1 cellular context compared by ENCODE assay signal in the genomic region with DNA sequence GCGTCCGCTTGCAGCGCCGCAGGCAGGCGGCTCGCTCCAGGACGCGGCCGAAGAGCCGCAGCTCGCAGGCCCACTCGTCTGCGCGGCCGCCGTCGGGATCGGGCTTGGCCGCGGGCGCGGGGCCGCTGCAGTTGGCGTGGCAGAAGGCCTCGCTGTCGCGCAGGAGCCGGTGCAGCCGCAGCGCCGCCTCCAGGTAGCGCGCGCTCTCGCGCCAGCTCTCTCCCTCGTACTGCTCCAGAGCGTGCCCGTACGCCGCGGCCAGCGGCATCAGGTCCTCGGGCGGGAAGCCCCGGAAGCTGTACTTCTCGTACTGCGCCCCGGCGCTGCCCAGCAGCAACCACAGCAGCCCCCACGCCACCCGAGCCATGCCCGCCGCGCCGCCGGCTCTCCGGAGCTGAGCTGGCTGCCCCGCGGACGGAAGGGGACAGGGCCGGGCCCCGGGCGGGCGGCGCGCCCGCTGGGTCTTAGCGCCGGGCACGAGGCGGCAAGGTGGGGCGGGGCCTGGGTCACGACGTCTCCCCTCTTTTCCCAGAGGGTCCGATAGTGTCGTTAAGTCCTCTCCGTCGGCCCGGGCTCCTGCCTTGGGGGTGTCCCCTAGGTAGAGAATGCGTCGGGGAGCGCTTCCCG.
TF ChIP-seq lines count a peak whose summit lies in the region.

A gene with protein sequence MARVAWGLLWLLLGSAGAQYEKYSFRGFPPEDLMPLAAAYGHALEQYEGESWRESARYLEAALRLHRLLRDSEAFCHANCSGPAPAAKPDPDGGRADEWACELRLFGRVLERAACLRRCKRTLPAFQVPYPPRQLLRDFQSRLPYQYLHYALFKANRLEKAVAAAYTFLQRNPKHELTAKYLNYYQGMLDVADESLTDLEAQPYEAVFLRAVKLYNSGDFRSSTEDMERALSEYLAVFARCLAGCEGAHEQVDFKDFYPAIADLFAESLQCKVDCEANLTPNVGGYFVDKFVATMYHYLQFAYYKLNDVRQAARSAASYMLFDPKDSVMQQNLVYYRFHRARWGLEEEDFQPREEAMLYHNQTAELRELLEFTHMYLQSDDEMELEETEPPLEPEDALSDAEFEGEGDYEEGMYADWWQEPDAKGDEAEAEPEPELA (minus strand): TSS at position 401 of the 627 bp plus-strand sequence. CDS start 34 bp downstream, at position 367.

TF ChIP-seq in GM12878, 131 proteins besides CTCF, POLR2A, EP300 and RAD21 (continued from another document and continues in another):
- TF ChIP-seq, protein P1, sequence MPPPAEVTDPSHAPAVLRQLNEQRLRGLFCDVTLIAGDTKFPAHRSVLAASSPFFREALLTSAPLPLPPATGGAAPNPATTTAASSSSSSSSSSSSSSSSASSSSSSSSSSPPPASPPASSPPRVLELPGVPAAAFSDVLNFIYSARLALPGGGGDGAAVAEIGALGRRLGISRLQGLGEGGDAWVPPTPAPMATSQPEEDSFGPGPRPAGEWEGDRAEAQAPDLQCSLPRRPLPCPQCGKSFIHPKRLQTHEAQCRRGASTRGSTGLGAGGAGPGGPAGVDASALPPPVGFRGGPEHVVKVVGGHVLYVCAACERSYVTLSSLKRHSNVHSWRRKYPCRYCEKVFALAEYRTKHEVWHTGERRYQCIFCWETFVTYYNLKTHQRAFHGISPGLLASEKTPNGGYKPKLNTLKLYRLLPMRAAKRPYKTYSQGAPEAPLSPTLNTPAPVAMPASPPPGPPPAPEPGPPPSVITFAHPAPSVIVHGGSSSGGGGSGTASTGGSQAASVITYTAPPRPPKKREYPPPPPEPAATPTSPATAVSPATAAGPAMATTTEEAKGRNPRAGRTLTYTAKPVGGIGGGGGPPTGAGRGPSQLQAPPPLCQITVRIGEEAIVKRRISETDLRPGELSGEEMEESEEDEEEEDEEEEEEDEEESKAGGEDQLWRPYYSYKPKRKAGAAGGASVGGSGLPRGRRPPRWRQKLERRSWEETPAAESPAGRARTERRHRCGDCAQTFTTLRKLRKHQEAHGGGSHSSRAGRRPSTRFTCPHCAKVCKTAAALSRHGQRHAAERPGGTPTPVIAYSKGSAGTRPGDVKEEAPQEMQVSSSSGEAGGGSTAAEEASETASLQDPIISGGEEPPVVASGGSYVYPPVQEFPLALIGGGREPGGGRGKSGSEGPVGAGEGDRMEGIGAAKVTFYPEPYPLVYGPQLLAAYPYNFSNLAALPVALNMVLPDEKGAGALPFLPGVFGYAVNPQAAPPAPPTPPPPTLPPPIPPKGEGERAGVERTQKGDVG (CRISPR knock-in tag; IDR thresholded peaks at IDR 0.05) = no peak
- no peak for TF ChIP-seq ZNF622 (IDR thresholded peaks at IDR 0.05)
- TF ChIP-seq SPI1 (IDR thresholded peaks at IDR 0.05; ENCODE audit: borderline replicate concordance, insufficient read depth, low read depth, low read length) = no peak
- no peak for TF ChIP-seq IRF4 (IDR thresholded peaks at IDR 0.05; ENCODE audit: low read depth, low read length)
- TF ChIP-seq SUZ12 (IDR thresholded peaks at IDR 0.05; ENCODE audit: unreplicated experiment) = no peak
- TF ChIP-seq SMAD5 (IDR thresholded peaks at IDR 0.05; ENCODE audit: low read depth) = no peak; the same call in 1 of the 2 replicates
- TF ChIP-seq ZNF24 (IDR thresholded peaks at IDR 0.05) = no peak
- TF ChIP-seq IKZF1 (conservative IDR thresholded peaks at IDR 0.05) = peak; percentile 94
- no peak for TF ChIP-seq IKZF2 (IDR thresholded peaks at IDR 0.05)
- no peak for TF ChIP-seq MTA2 (IDR thresholded peaks at IDR 0.05; ENCODE audit: low read depth)
- TF ChIP-seq MYC (IDR thresholded peaks at IDR 0.05; ENCODE audit: insufficient read depth, insufficient read length, insufficient replicate concordance, low read length, severe bottlenecking) = no peak
- no peak for TF ChIP-seq POLR2AphosphoS2 (IDR thresholded peaks at IDR 0.05; ENCODE audit: low read depth, low read length)
- no peak for TF ChIP-seq NFIC (IDR thresholded peaks at IDR 0.05; ENCODE audit: low read depth, low read length)
- TF ChIP-seq EGR1 (IDR thresholded peaks at IDR 0.05; ENCODE audit: borderline replicate concordance in 1 of 2, low read depth in 2 of 2, low read length in 2 of 2) = peak in 1 of 2 experiments; percentile 62; a peak in 1 of 3 replicates
- TF ChIP-seq, protein P2, sequence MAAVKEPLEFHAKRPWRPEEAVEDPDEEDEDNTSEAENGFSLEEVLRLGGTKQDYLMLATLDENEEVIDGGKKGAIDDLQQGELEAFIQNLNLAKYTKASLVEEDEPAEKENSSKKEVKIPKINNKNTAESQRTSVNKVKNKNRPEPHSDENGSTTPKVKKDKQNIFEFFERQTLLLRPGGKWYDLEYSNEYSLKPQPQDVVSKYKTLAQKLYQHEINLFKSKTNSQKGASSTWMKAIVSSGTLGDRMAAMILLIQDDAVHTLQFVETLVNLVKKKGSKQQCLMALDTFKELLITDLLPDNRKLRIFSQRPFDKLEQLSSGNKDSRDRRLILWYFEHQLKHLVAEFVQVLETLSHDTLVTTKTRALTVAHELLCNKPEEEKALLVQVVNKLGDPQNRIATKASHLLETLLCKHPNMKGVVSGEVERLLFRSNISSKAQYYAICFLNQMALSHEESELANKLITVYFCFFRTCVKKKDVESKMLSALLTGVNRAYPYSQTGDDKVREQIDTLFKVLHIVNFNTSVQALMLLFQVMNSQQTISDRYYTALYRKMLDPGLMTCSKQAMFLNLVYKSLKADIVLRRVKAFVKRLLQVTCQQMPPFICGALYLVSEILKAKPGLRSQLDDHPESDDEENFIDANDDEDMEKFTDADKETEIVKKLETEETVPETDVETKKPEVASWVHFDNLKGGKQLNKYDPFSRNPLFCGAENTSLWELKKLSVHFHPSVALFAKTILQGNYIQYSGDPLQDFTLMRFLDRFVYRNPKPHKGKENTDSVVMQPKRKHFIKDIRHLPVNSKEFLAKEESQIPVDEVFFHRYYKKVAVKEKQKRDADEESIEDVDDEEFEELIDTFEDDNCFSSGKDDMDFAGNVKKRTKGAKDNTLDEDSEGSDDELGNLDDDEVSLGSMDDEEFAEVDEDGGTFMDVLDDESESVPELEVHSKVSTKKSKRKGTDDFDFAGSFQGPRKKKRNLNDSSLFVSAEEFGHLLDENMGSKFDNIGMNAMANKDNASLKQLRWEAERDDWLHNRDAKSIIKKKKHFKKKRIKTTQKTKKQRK (IDR thresholded peaks at IDR 0.05; ENCODE audit: low read depth, low read length) = no peak
- TF ChIP-seq STAT3 (IDR thresholded peaks at IDR 0.05; ENCODE audit: low read depth, low read length) = no peak
- TF ChIP-seq, protein P3, sequence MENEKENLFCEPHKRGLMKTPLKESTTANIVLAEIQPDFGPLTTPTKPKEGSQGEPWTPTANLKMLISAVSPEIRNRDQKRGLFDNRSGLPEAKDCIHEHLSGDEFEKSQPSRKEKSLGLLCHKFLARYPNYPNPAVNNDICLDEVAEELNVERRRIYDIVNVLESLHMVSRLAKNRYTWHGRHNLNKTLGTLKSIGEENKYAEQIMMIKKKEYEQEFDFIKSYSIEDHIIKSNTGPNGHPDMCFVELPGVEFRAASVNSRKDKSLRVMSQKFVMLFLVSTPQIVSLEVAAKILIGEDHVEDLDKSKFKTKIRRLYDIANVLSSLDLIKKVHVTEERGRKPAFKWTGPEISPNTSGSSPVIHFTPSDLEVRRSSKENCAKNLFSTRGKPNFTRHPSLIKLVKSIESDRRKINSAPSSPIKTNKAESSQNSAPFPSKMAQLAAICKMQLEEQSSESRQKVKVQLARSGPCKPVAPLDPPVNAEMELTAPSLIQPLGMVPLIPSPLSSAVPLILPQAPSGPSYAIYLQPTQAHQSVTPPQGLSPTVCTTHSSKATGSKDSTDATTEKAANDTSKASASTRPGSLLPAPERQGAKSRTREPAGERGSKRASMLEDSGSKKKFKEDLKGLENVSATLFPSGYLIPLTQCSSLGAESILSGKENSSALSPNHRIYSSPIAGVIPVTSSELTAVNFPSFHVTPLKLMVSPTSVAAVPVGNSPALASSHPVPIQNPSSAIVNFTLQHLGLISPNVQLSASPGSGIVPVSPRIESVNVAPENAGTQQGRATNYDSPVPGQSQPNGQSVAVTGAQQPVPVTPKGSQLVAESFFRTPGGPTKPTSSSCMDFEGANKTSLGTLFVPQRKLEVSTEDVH (IDR thresholded peaks at IDR 0.05; ENCODE audit: low read depth, partially characterized antibody) = no peak
- TF ChIP-seq PML (IDR thresholded peaks at IDR 0.05; ENCODE audit: low read length) = no peak
- TF ChIP-seq ZNF384 (IDR thresholded peaks at IDR 0.05; ENCODE audit: borderline replicate concordance, low read depth, low read length) = no peak
- TF ChIP-seq BACH1 (IDR thresholded peaks at IDR 0.05; ENCODE audit: borderline replicate concordance) = peak; percentile 89
- no peak for TF ChIP-seq PAX8 (IDR thresholded peaks at IDR 0.05)
- no peak for TF ChIP-seq EZH2 (IDR thresholded peaks at IDR 0.05; ENCODE audit: borderline replicate concordance, control insufficient read depth, low read depth, low read length)
- TF ChIP-seq, protein P4, sequence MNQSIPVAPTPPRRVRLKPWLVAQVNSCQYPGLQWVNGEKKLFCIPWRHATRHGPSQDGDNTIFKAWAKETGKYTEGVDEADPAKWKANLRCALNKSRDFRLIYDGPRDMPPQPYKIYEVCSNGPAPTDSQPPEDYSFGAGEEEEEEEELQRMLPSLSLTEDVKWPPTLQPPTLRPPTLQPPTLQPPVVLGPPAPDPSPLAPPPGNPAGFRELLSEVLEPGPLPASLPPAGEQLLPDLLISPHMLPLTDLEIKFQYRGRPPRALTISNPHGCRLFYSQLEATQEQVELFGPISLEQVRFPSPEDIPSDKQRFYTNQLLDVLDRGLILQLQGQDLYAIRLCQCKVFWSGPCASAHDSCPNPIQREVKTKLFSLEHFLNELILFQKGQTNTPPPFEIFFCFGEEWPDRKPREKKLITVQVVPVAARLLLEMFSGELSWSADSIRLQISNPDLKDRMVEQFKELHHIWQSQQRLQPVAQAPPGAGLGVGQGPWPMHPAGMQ (IDR thresholded peaks at IDR 0.05; ENCODE audit: borderline replicate concordance) = no peak
- TF ChIP-seq, protein P5, sequence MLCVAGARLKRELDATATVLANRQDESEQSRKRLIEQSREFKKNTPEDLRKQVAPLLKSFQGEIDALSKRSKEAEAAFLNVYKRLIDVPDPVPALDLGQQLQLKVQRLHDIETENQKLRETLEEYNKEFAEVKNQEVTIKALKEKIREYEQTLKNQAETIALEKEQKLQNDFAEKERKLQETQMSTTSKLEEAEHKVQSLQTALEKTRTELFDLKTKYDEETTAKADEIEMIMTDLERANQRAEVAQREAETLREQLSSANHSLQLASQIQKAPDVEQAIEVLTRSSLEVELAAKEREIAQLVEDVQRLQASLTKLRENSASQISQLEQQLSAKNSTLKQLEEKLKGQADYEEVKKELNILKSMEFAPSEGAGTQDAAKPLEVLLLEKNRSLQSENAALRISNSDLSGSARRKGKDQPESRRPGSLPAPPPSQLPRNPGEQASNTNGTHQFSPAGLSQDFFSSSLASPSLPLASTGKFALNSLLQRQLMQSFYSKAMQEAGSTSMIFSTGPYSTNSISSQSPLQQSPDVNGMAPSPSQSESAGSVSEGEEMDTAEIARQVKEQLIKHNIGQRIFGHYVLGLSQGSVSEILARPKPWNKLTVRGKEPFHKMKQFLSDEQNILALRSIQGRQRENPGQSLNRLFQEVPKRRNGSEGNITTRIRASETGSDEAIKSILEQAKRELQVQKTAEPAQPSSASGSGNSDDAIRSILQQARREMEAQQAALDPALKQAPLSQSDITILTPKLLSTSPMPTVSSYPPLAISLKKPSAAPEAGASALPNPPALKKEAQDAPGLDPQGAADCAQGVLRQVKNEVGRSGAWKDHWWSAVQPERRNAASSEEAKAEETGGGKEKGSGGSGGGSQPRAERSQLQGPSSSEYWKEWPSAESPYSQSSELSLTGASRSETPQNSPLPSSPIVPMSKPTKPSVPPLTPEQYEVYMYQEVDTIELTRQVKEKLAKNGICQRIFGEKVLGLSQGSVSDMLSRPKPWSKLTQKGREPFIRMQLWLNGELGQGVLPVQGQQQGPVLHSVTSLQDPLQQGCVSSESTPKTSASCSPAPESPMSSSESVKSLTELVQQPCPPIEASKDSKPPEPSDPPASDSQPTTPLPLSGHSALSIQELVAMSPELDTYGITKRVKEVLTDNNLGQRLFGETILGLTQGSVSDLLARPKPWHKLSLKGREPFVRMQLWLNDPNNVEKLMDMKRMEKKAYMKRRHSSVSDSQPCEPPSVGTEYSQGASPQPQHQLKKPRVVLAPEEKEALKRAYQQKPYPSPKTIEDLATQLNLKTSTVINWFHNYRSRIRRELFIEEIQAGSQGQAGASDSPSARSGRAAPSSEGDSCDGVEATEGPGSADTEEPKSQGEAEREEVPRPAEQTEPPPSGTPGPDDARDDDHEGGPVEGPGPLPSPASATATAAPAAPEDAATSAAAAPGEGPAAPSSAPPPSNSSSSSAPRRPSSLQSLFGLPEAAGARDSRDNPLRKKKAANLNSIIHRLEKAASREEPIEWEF (IDR thresholded peaks at IDR 0.05; ENCODE audit: insufficient replicate concordance, low read depth, low read length) = no peak
- TF ChIP-seq MYB (IDR thresholded peaks at IDR 0.05; ENCODE audit: borderline replicate concordance, low read depth, low read length) = no peak
- TF ChIP-seq JUND (IDR thresholded peaks at IDR 0.05; ENCODE audit: low read depth, low read length) = no peak
- no peak for TF ChIP-seq CBX5 (IDR thresholded peaks at IDR 0.05; ENCODE audit: low read depth)
- TF ChIP-seq, protein P6, sequence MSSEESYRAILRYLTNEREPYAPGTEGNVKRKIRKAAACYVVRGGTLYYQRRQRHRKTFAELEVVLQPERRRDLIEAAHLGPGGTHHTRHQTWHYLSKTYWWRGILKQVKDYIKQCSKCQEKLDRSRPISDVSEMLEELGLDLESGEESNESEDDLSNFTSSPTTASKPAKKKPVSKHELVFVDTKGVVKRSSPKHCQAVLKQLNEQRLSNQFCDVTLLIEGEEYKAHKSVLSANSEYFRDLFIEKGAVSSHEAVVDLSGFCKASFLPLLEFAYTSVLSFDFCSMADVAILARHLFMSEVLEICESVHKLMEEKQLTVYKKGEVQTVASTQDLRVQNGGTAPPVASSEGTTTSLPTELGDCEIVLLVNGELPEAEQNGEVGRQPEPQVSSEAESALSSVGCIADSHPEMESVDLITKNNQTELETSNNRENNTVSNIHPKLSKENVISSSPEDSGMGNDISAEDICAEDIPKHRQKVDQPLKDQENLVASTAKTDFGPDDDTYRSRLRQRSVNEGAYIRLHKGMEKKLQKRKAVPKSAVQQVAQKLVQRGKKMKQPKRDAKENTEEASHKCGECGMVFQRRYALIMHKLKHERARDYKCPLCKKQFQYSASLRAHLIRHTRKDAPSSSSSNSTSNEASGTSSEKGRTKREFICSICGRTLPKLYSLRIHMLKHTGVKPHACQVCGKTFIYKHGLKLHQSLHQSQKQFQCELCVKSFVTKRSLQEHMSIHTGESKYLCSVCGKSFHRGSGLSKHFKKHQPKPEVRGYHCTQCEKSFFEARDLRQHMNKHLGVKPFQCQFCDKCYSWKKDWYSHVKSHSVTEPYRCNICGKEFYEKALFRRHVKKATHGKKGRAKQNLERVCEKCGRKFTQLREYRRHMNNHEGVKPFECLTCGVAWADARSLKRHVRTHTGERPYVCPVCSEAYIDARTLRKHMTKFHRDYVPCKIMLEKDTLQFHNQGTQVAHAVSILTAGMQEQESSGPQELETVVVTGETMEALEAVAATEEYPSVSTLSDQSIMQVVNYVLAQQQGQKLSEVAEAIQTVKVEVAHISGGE (CRISPR knock-in tag; IDR thresholded peaks at IDR 0.05) = no peak
- no peak for TF ChIP-seq CBFB (IDR thresholded peaks at IDR 0.05; ENCODE audit: low read depth)
- TF ChIP-seq EED (IDR thresholded peaks at IDR 0.05; ENCODE audit: low read depth) = no peak
- no peak for TF ChIP-seq CREB1 (IDR thresholded peaks at IDR 0.05; ENCODE audit: low read depth)
- no peak for TF ChIP-seq MTA3 (IDR thresholded peaks at IDR 0.05; ENCODE audit: borderline replicate concordance, low read length)
- no peak for TF ChIP-seq KLF5 (IDR thresholded peaks at IDR 0.05; ENCODE audit: partially characterized antibody)
- TF ChIP-seq NR2C1 (IDR thresholded peaks at IDR 0.05) = peak; percentile 16; the same call in 1 of the 2 replicates
